8 cellular contexts compared by ENCODE assay signal in genomic region chr15:76905013-76905839, GRCh38. TPM values are rescaled to one million over a fixed set of nuclear protein-coding genes. Genes with fewer than 3 reads are reported as not detected.
DNase-seq lines count a peak whose midpoint lies in the region; ATAC-seq, FAIRE-seq and TF ChIP-seq lines count a peak whose summit lies in the region.

TSS of gene SCAPER (minus strand) at chr15:76905340. CDS start at chr15:76883817, 21,523 bp downstream.

- DNase-seq in A549 (ENCODE audit: low read depth in 1 of 2, low spot score in 1 of 2) (peak; percentile 91), NCI-H2196 (lab: John Stamatoyannopoulos, UW; ENCODE audit: unreplicated experiment) (peak; percentile 82), T47D (ENCODE audit: low read depth in 1 of 2, low spot score in 1 of 2) (peak; percentile 84 to 92)

- H3K27ac ChIP-seq in A549 (peak within 1 kb of the TSS; percentile 78 to 91), VCaP (peak within 1 kb of the TSS; percentile 89), iPS-20b (ENCODE audit: low read length) (no peak within 1 kb of the TSS), skin epidermis (peak within 1 kb of the TSS; percentile 53 to 98 (median 91))

- FAIRE-seq in A549 (lab: Jason Lieb, UNC) = no peak

- H3K4me2 ChIP-seq in A549 = peak within 1 kb of the TSS; percentile 86

- TF ChIP-seq CTCF in A549 (IDR thresholded peaks at IDR 0.05) (no peak), VCaP (conservative IDR thresholded peaks at IDR 0.05) (0 out of 2 replicates have a peak, but pooled peaks have one; percentile 9)

- H3K4me1 ChIP-seq in A549 = peaks cover 14% of the 10 kb centered on the region; the same call in 2 of the 3 replicates
- peaks cover 10% of the 10 kb centered on the region; the same call in 1 of the 2 replicates for H3K4me1 ChIP-seq in iPS-20b (ENCODE audit: insufficient read depth, low read length)

- H3K27me3 ChIP-seq in iPS-20b (ENCODE audit: insufficient read depth, low read length) = peaks cover 32% of the 10 kb centered on the region

- TF ChIP-seq RAD21 in A549 (conservative IDR thresholded peaks at IDR 0.05 in 1 of 2, IDR thresholded peaks at IDR 0.05 in 1 of 2) = no peak

- peak; percentile 41 for TF ChIP-seq POLR2A in A549 (IDR thresholded peaks at IDR 0.05; ENCODE audit: low read length)

- POLR2A ChIA-PET in A549 (lab: Yijun Ruan, JAX) = no interaction called here

- H3K4me3 ChIP-seq in A549 (peak within 1 kb of the TSS; percentile 68), iPS-20b (ENCODE audit: low read length) (peak within 1 kb of the TSS; percentile 68), skin epidermis (peak within 1 kb of the TSS; percentile 62 to 98 (median 82))

- no peaks in the 10 kb centered on the region for H3K36me3 ChIP-seq in iPS-20b (ENCODE audit: insufficient read depth, low read depth, low read length)

- peak within 1 kb of the TSS; percentile 72 for H3K9ac ChIP-seq in iPS-20b (ENCODE audit: low read depth, low read length)

- 10% methylated on average over 30 of the region's 78 CpGs for WGBS in A549 (ENCODE audit: missing lambda C conversion rate)

- no peak for TF ChIP-seq EP300 in A549 (IDR thresholded peaks at IDR 0.05)

- ATAC-seq in A549 = peak; percentile 90 to 94
- ATAC-seq in GM18861 (IDR thresholded peaks at IDR 0.05; ENCODE audit: unreplicated experiment) = peak; percentile 76
- peak; percentile 71 for ATAC-seq in HG03097 (IDR thresholded peaks at IDR 0.05; ENCODE audit: low FRiP score, unreplicated experiment)

- H3K9me3 ChIP-seq in A549 (no peaks in the 10 kb centered on the region), iPS-20b (ENCODE audit: insufficient read depth, low read depth, low read length) (no peaks in the 10 kb centered on the region)

- CTCF ChIA-PET in A549 (lab: Yijun Ruan, JAX) = interaction anchor here (1.5 kb wide), 1 partner anchor 36 kb away, joined by 3 read pairs; no protein-coding TSS in a partner anchor

- in situ Hi-C loops in T47D (cut with HindIII; ENCODE audit: low pct_unique_long_range_greater_than_20kb, low sequenced_read_pairs) = no loop called here

TF ChIP-seq in A549, 52 proteins besides CTCF, POLR2A, EP300 and RAD21 (continues in another document):
- TF ChIP-seq RNF2 (IDR thresholded peaks at IDR 0.05; ENCODE audit: borderline replicate concordance, low read depth) = peak; percentile 66; the same call in 1 of the 2 replicates
- TF ChIP-seq ZNF302 (CRISPR knock-in tag; IDR thresholded peaks at IDR 0.05) = peak; percentile 85
- TF ChIP-seq CHD4 (IDR thresholded peaks at IDR 0.05; ENCODE audit: borderline replicate concordance) = no peak
- TF ChIP-seq HES2 (IDR thresholded peaks at IDR 0.05) = no peak
- no peak; the same call in 1 of the 2 replicates for TF ChIP-seq GATA3 (IDR thresholded peaks at IDR 0.05; ENCODE audit: borderline replicate concordance)
- TF ChIP-seq RFX5 (IDR thresholded peaks at IDR 0.05) = no peak
- no peak for TF ChIP-seq POLR2AphosphoS2 (conservative IDR thresholded peaks at IDR 0.05; ENCODE audit: low read length)
- no peak for TF ChIP-seq REST (IDR thresholded peaks at IDR 0.05)
- TF ChIP-seq USF2 (IDR thresholded peaks at IDR 0.05) = peak; percentile 95
- 0 out of 2 replicates have a peak, but pooled peaks have one; percentile 38 for TF ChIP-seq EHF (CRISPR knock-in tag; IDR thresholded peaks at IDR 0.05)
- TF ChIP-seq HOXB13 (CRISPR knock-in tag; IDR thresholded peaks at IDR 0.05; ENCODE audit: low read depth) = peak; percentile 94; the same call in 1 of the 2 replicates
- no peak for TF ChIP-seq KDM5A (IDR thresholded peaks at IDR 0.05)
- 0 out of 2 replicates have a peak, but pooled peaks have one; percentile 5 for TF ChIP-seq MAZ (IDR thresholded peaks at IDR 0.05; ENCODE audit: borderline replicate concordance, low read depth, low read length)
- TF ChIP-seq E2F6 (IDR thresholded peaks at IDR 0.05; ENCODE audit: borderline replicate concordance, low read depth) = peak; percentile 100
- no peak for TF ChIP-seq FOSL2 (IDR thresholded peaks at IDR 0.05)
- TF ChIP-seq FOSL2 (CRISPR knock-in tag; IDR thresholded peaks at IDR 0.05) = no peak
- no peak for TF ChIP-seq CBX8 (IDR thresholded peaks at IDR 0.05)
- no peak for TF ChIP-seq NR3C1 (IDR thresholded peaks at IDR 0.05)
- no peak for TF ChIP-seq ZFP36 (IDR thresholded peaks at IDR 0.05; ENCODE audit: borderline replicate concordance, partially characterized antibody)
- no peak for TF ChIP-seq CEBPB (IDR thresholded peaks at IDR 0.05)
- TF ChIP-seq TFCP2L1 (CRISPR knock-in tag; IDR thresholded peaks at IDR 0.05) = 0 out of 2 replicates have a peak, but pooled peaks have one; percentile 46
- no peak for TF ChIP-seq PBX3 (IDR thresholded peaks at IDR 0.05)
- no peak for TF ChIP-seq HDAC2 (IDR thresholded peaks at IDR 0.05)
- no peak for TF ChIP-seq BHLHE40 (IDR thresholded peaks at IDR 0.05; ENCODE audit: low read depth, low read length)
- peak in 1 of 2 experiments; percentile 56; a peak in 1 of 5 replicates for TF ChIP-seq JUN (IDR thresholded peaks at IDR 0.05)
- no peak for TF ChIP-seq MAFK (IDR thresholded peaks at IDR 0.05; ENCODE audit: partially characterized antibody)
- TF ChIP-seq SMC3 (IDR thresholded peaks at IDR 0.05) = no peak
- TF ChIP-seq CHD2 (IDR thresholded peaks at IDR 0.05; ENCODE audit: low read length, partially characterized antibody) = no peak
- no peak for TF ChIP-seq NFE2L2 (conservative IDR thresholded peaks at IDR 0.05; ENCODE audit: low read length)
- TF ChIP-seq EHMT2 (IDR thresholded peaks at IDR 0.05; ENCODE audit: low read depth) = no peak
- TF ChIP-seq HEYL (CRISPR knock-in tag; IDR thresholded peaks at IDR 0.05) = no peak
- no peak for TF ChIP-seq JUNB (IDR thresholded peaks at IDR 0.05)
- peak; percentile 51; the same call in 1 of the 2 replicates for TF ChIP-seq FOSB (CRISPR knock-in tag; IDR thresholded peaks at IDR 0.05)
- 0 out of 2 replicates have a peak, but pooled peaks have one; percentile 24 for TF ChIP-seq TP53 (CRISPR knock-in tag; IDR thresholded peaks at IDR 0.05)

RNA-seq across cellular contexts. Expression of gene SCAPER, which starts in this region (rescaled TPM):
- polyA plus RNA-seq in A549 (2011; rRNA removed) = 4.9 and 7.6 TPM in 2 replicates
- 1.3 and 1.6 TPM in 2 replicates for polyA plus RNA-seq in A549 (2012; cell fraction: cytosol; rRNA removed)
- 1.8 and 3.4 TPM in 2 replicates for polyA plus RNA-seq in A549 (2012; cell fraction: nucleus; rRNA removed)
- polyA plus RNA-seq in A549 (2017; fragmentation: RNase III; extraction: RNeasy Plus Mini Kit Qiagen cat#74134 plus additional on column Dnase treatment) = 4.0 to 5.7 TPM (median 5.5 TPM) in 3 replicates
- 4.4 and 4.9 TPM in 2 replicates for polyA minus RNA-seq in A549 (2011; rRNA and poly(A)+ RNA removed)
